Comparison of ENCODE assay signal across 15 cellular contexts in the genomic region with DNA sequence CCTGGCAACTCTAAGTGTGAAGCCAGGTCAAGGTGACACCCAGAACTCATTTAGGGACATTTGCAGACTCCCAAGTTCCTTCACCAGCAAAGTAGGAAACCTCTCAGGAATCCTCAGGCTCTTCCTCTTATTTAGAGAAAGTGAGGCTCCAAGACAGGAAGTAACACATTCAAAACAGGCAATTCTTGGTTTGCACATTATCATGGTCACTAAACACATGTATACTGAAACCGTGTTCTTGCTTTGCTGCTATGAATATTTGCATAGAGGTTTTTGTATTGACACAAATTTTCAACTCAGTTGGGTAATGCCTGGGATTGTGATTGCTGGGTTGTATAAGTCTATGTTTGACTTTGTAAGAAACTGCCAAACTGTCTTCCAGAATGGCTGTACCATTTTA. TPM values are rescaled to one million over a fixed set of nuclear protein-coding genes. Genes with fewer than 3 reads are reported as not detected.
DNase-seq lines count a peak whose midpoint lies in the region; ATAC-seq and TF ChIP-seq lines count a peak whose summit lies in the region.
"Had no signal": no experiment of that assay in that cellular context is flagged by ENCODE, and none has a peak within 500 bp of the region (broad histone marks: within the 10 kb centered on the region; RNA-seq: fewer than 3 reads in every experiment).

No MANE protein-coding gene starts in this region.

- 0 out of 2 replicates have a peak overlapping the region, but pooled peaks have one; percentile 22 for H2AFZ ChIP-seq in MM.1S (ENCODE audit: low read length)

- intact Hi-C loops in tibial artery (cut with DNase I; ENCODE audit: low total_unique reads), result no loop called here

- H3K4me1 Mint-ChIP-seq in osteocyte (ENCODE audit: unreplicated experiment), result no peaks in the 10 kb centered on the region

- H4K20me1 ChIP-seq in MM.1S (ENCODE audit: insufficient read depth, low read length), result no peaks in the 10 kb centered on the region

- ATAC-seq in GM18505 (IDR thresholded peaks at IDR 0.05; ENCODE audit: unreplicated experiment), result peak; percentile 79
- ATAC-seq in GM19468 (IDR thresholded peaks at IDR 0.05; ENCODE audit: extremely low read depth, unreplicated experiment), result peak; percentile 64
- ATAC-seq in HG02885 (IDR thresholded peaks at IDR 0.05; ENCODE audit: poor library complexity, unreplicated experiment), result peak; percentile 63

- no peaks in the 10 kb centered on the region for H3K9me3 Mint-ChIP-seq in osteocyte (ENCODE audit: unreplicated experiment)

- no peaks in the 10 kb centered on the region for H3K79me2 ChIP-seq in MM.1S (ENCODE audit: low read length)

- no peak overlapping the region for H3K4me3 Mint-ChIP-seq in osteocyte (ENCODE audit: unreplicated experiment)
- H3K4me3 Mint-ChIP-seq: activated CD8-positive, alpha-beta T cell treated with anti-CD3 and anti-CD28 coated beads for 36 hours; activated naive CD8-positive, alpha-beta T cell; naive B cell had no signal

- no peak overlapping the region for H3K27ac ChIP-seq in MM.1S (ENCODE audit: low read length)
- no peak overlapping the region for H3K27ac ChIP-seq in tibial artery
- H3K27ac ChIP-seq: skin epidermis had no signal

- no peaks in the 10 kb centered on the region for H3K9me2 ChIP-seq in MM.1S (replicated peaks; ENCODE audit: insufficient read depth, low read length)

- peaks cover 8% of the 10 kb centered on the region for H3K27me3 Mint-ChIP-seq in osteocyte (ENCODE audit: unreplicated experiment)
- H3K27me3 Mint-ChIP-seq: activated CD8-positive, alpha-beta T cell treated with anti-CD3 and anti-CD28 coated beads for 36 hours; activated naive CD8-positive, alpha-beta T cell had no signal

- no peak overlapping the region for H3K9ac ChIP-seq in MM.1S (ENCODE audit: low read length)

- no peak overlapping the region for H3K4me3 ChIP-seq in MM.1S (ENCODE audit: low read length)
- no peak overlapping the region for H3K4me3 ChIP-seq in tibial artery
- H3K4me3 ChIP-seq: skin epidermis had no signal

- DNase-seq in MM.1S, result no peak
- DNase-seq in tibial artery, result no peak
- DNase-seq in NCI-H226, result no peak
- DNase-seq in GF-D8 (lab: John Stamatoyannopoulos, UW), result no peak
- no peak for DNase-seq in osteocyte (ENCODE audit: extremely low spot score, unreplicated experiment)
- DNase-seq: activated CD8-positive, alpha-beta T cell treated with anti-CD3 and anti-CD28 coated beads for 36 hours; cortex of kidney; naive B cell; NCI-H187 treated with DMSO at 0.1 percent for 48 hours had no signal

- H3F3A ChIP-seq in MM.1S (ENCODE audit: insufficient read depth, low read length), result no peaks in the 10 kb centered on the region

- H3K9me3 ChIP-seq in MM.1S (replicated peaks; ENCODE audit: insufficient read depth, low read length) (no peaks in the 10 kb centered on the region), tibial artery (no peaks in the 10 kb centered on the region)

- H3K4me1 ChIP-seq in MM.1S (ENCODE audit: low read length), result no peaks in the 10 kb centered on the region
- H3K4me1 ChIP-seq in tibial artery, result no peaks in the 10 kb centered on the region

- H3K36me3 Mint-ChIP-seq in osteocyte (ENCODE audit: unreplicated experiment), result no peaks in the 10 kb centered on the region
- H3K36me3 Mint-ChIP-seq: activated naive CD8-positive, alpha-beta T cell; naive B cell had no signal

- TF ChIP-seq POLR2A in GM18505 (IDR thresholded peaks at IDR 0.05; ENCODE audit: borderline replicate concordance, extremely low read depth, insufficient read depth, insufficient read length), result no peak

- H3K27ac Mint-ChIP-seq in osteocyte (ENCODE audit: unreplicated experiment), result no peak overlapping the region
- H3K27ac Mint-ChIP-seq: activated CD8-positive, alpha-beta T cell treated with anti-CD3 and anti-CD28 coated beads for 36 hours; activated naive CD8-positive, alpha-beta T cell; IgD-negative memory B cell; naive B cell had no signal

- no peak for TF ChIP-seq CTCF in MM.1S (IDR thresholded peaks at IDR 0.05; ENCODE audit: low read length)
- TF ChIP-seq CTCF in tibial artery (IDR thresholded peaks at IDR 0.05), result no peak
- TF ChIP-seq CTCF in osteocyte (IDR thresholded peaks at IDR 0.05), result no peak

- no peak overlapping the region for H3K4me2 ChIP-seq in MM.1S (ENCODE audit: low read depth, low read length)

- H3K36me3 ChIP-seq in MM.1S (replicated peaks; ENCODE audit: insufficient read depth, low read length), result no peaks in the 10 kb centered on the region
- no peaks in the 10 kb centered on the region for H3K36me3 ChIP-seq in tibial artery

- H3K27me3 ChIP-seq in MM.1S (replicated peaks; ENCODE audit: insufficient read depth, low read length) (no peaks in the 10 kb centered on the region), tibial artery (peaks cover 0 to 8% of the 10 kb centered on the region in 2 donors)

RNA-seq across cellular contexts. Expression of a gene that starts 13.2 kb away (rescaled TPM):
- total RNA-seq in osteocyte, result 43.7 and 45.1 TPM in 2 replicates
